ENCODE assay signal across 8 cellular contexts in genomic region chr16:89657442-89658220, GRCh38. TPM values are rescaled to one million over a fixed set of nuclear protein-coding genes. Genes with fewer than 3 reads are reported as not detected.
DNase-seq lines count a peak whose midpoint lies in the region; ATAC-seq and TF ChIP-seq lines count a peak whose summit lies in the region.

Gene CHMP1A, minus strand, starts transcription at chr16:89657708. Its CDS starts 120 bp downstream, at chr16:89657588.
Gene SPATA33, plus strand, starts transcription at chr16:89657836. Its CDS starts 76 bp downstream, at chr16:89657912.

- peak; percentile 99 for DNase-seq in GM03348 (ENCODE audit: low spot score)
- peak; percentile 79 to 94 for DNase-seq in HAP-1 (ENCODE audit: low spot score in 2 of 2)
- DNase-seq in MG63: peak; percentile 78
- no peak for DNase-seq in SK-N-MC (ENCODE audit: low read depth, low spot score)
- peak; percentile 92 for DNase-seq in activated naive CD4-positive, alpha-beta T cell treated with anti-CD3 and anti-CD28 coated beads for 36 hours
- DNase-seq in globus pallidus (ENCODE audit: low spot score): peak; percentile 76
- DNase-seq in omental fat pad (ENCODE audit: low spot score): peak; percentile 71

- peak within 1 kb of the TSS; percentile 91 for H3K4me3 Mint-ChIP-seq in activated naive CD4-positive, alpha-beta T cell treated with anti-CD3 and anti-CD28 coated beads for 36 hours

- H3K27me3 ChIP-seq in HAP-1 (ENCODE audit: low read depth): no peaks in the 10 kb centered on the region
- no peaks in the 10 kb centered on the region for H3K27me3 ChIP-seq in MG63

- peak within 1 kb of the TSS; percentile 77 for H3K27ac Mint-ChIP-seq in activated naive CD4-positive, alpha-beta T cell treated with anti-CD3 and anti-CD28 coated beads for 36 hours

- CTCF ChIA-PET in activated naive CD4-positive, alpha-beta T cell treated with anti-CD3 and anti-CD28 coated beads for 36 hours (lab: Charles Lee): no interaction called here

- intact Hi-C loops in activated naive CD4-positive, alpha-beta T cell treated with anti-CD3 and anti-CD28 coated beads for 36 hours (cut with micrococcal nuclease): loop anchor here (1.0 to 10.0 kb wide), 3 partner anchors 29 to 413 kb away; partner anchors contain the start of gene CDK10

- ATAC-seq in omental fat pad (ENCODE audit: low FRiP score): peak; percentile 95

- in situ Hi-C loops in HAP-1 (cut with MboI; ENCODE audit: low sequenced_read_pairs): no loop called here

- peaks cover 10% of the 10 kb centered on the region for H3K4me1 ChIP-seq in HAP-1

- no peak for TF ChIP-seq CTCF in omental fat pad (IDR thresholded peaks at IDR 0.05)

- H3K27me3 Mint-ChIP-seq in activated naive CD4-positive, alpha-beta T cell treated with anti-CD3 and anti-CD28 coated beads for 36 hours (ENCODE audit: low read depth): no peaks in the 10 kb centered on the region

- peaks cover 32% of the 10 kb centered on the region for H3K4me1 Mint-ChIP-seq in activated naive CD4-positive, alpha-beta T cell treated with anti-CD3 and anti-CD28 coated beads for 36 hours (ENCODE audit: low read depth)

- no peaks in the 10 kb centered on the region for H3K9me3 Mint-ChIP-seq in activated naive CD4-positive, alpha-beta T cell treated with anti-CD3 and anti-CD28 coated beads for 36 hours

- H3K9me3 ChIP-seq in HAP-1: no peaks in the 10 kb centered on the region
- H3K9me3 ChIP-seq in MG63: no peaks in the 10 kb centered on the region
- H3K9me3 ChIP-seq in SK-N-MC (ENCODE audit: low read depth, low read length): no peaks in the 10 kb centered on the region

- H3K9ac ChIP-seq in SK-N-MC (ENCODE audit: insufficient read length): peak within 1 kb of the TSS; percentile 89

- peak within 1 kb of the TSS; percentile 99 for H3K4me3 ChIP-seq in HAP-1
- peak within 1 kb of the TSS; percentile 87 for H3K4me3 ChIP-seq in MG63
- H3K4me3 ChIP-seq in SK-N-MC: peak within 1 kb of the TSS; percentile 83

- H3K36me3 ChIP-seq in HAP-1 (replicated peaks) (peaks cover 14% of the 10 kb centered on the region), MG63 (peaks cover 21% of the 10 kb centered on the region), SK-N-MC (ENCODE audit: insufficient read depth, low read length) (peaks cover 7% of the 10 kb centered on the region; the same call in 1 of the 2 replicates)

- H3K27ac ChIP-seq in SK-N-MC: no peak within 1 kb of the TSS
- peak within 1 kb of the TSS; percentile 61 for H3K27ac ChIP-seq in temporal lobe (ENCODE audit: low read depth, low read length)

- H3K36me3 Mint-ChIP-seq in activated naive CD4-positive, alpha-beta T cell treated with anti-CD3 and anti-CD28 coated beads for 36 hours (ENCODE audit: low read depth): peaks cover 28% of the 10 kb centered on the region

RNA-seq across cellular contexts. Expression of gene CHMP1A, which starts in this region (rescaled TPM):
- 83.9 and 97.0 TPM in 2 replicates for total RNA-seq in MG63 (2014; rRNA removed; shearing (Covaris generic); ENCODE audit: low replicate concordance)
- 10 to 100 TPM; 46.8 to 48.4 TPM for total RNA-seq in activated naive CD4-positive, alpha-beta T cell treated with anti-CD3 and anti-CD28 coated beads for 36 hours
- 10 to 100 TPM; 45.7 to 78.1 (median 67.7) TPM for total RNA-seq in omental fat pad
- 65.4 TPM for total RNA-seq in temporal lobe

RNA-seq across cellular contexts. Expression of gene SPATA33, which starts in this region (rescaled TPM):
- 6.6 and 13.7 TPM in 2 replicates for total RNA-seq in MG63 (2014; rRNA removed; shearing (Covaris generic); ENCODE audit: low replicate concordance)
- total RNA-seq in activated naive CD4-positive, alpha-beta T cell treated with anti-CD3 and anti-CD28 coated beads for 36 hours: 1 to 10 TPM; 6.5 to 7.0 TPM
- 1 to 10 TPM; 1.8 to 7.1 (median 4.3) TPM for total RNA-seq in omental fat pad
- 8.4 TPM for total RNA-seq in temporal lobe
